ENCODE assay signal across 8 cellular contexts in the genomic region with DNA sequence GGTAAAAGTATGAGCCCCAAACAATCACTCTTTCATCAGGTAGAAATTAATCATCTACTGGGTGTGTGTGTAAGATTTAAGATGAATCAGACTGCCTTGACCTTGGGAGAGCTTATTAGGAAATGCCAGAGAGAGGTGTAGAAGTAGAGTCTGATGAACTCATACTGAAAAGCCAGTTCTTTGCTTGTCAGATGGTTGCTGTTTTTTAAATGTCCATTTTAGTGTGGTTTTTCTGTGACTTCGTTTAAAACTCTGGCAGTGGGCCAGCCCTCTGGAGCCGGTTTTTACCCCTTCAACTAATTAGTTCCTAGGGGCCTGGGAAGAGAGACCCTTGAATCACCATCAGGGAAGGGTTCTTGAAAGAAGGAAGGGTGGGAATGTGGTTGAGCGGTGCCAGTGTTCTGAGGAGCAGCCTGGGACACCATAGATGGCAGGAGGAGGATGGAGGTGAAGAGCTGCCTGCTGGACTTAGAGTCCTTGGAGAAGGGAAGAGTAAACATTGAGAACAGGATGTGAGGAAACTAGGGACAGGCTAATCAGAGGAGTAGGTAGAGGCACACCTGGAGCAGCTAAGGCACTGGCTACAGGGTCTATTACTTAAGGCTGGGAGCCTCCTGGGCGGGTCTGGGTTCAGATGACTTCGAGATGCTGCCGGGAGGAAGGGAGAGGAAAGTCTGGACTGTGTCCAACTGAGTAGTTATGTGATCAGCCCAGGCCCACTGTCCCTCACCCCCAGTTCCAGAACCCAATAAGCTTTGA.
A peak's percentile ranks its signal among the peaks of the same experiment; 100 is the strongest.
DNase-seq lines count a peak whose midpoint lies in the region; ATAC-seq lines count a peak whose summit lies in the region.

No MANE protein-coding gene starts in this region.

- H3K4me3 ChIP-seq in Karpas-422 (ENCODE audit: low read length), result peak overlapping the region; percentile 90
- peak overlapping the region; percentile 78 for H3K4me3 ChIP-seq in iPS-11a (ENCODE audit: low read depth, low read length)

- peak overlapping the region; percentile 95 for H3K4me3 Mint-ChIP-seq in stimulated activated effector memory CD8-positive, alpha-beta T cell treated with anti-CD3 and anti-CD28 coated beads, Interleukin-12 subunit alpha, Interleukin-12 subunit beta, amount 100 ng/mL, for 72 hours

- peaks cover 40% of the 10 kb centered on the region for H3K36me3 Mint-ChIP-seq in stimulated activated effector memory CD8-positive, alpha-beta T cell treated with anti-CD3 and anti-CD28 coated beads, Interleukin-12 subunit alpha, Interleukin-12 subunit beta, amount 100 ng/mL, for 72 hours

- H4K20me1 ChIP-seq in Karpas-422 (ENCODE audit: insufficient read depth, low read depth, low read length), result peaks cover 55% of the 10 kb centered on the region

- H3K9me2 ChIP-seq in Karpas-422 (replicated peaks; ENCODE audit: insufficient read depth, low read length), result no peaks in the 10 kb centered on the region

- no peak overlapping the region for H2AFZ ChIP-seq in Karpas-422 (ENCODE audit: low read length)

- no peak overlapping the region for H3K27ac ChIP-seq in Karpas-422 (ENCODE audit: low read length)

- no peaks in the 10 kb centered on the region; the same call in 1 of the 2 replicates for H3K27me3 ChIP-seq in Karpas-422 (ENCODE audit: low read length)

- H3K4me2 ChIP-seq in Karpas-422 (ENCODE audit: low read depth, low read length, poor library complexity, severe bottlenecking), result peak overlapping the region; percentile 93

- DNase-seq in DMS79 (lab: John Stamatoyannopoulos, UW) (peak; percentile 55), Karpas-422 (no peak), C1 segment of cervical spinal cord (lab: John Stamatoyannopoulos, UW) (no peak)
- DNase-seq in activated T-cell treated with anti-CD3 and anti-CD28 coated beads, Interleukin-2, amount 50 U/mL, for 48 hours, result peak; percentile 59 to 62
- DNase-seq in stimulated activated effector memory CD8-positive, alpha-beta T cell treated with anti-CD3 and anti-CD28 coated beads, Interleukin-12 subunit alpha, Interleukin-12 subunit beta, amount 100 ng/mL, for 72 hours (ENCODE audit: low spot score in 2 of 2), result peak in 1 of 2 donors; percentile 73

- peak; percentile 66 for ATAC-seq in stimulated activated effector memory CD8-positive, alpha-beta T cell treated with anti-CD3 and anti-CD28 coated beads, Interleukin-12 subunit alpha, Interleukin-12 subunit beta, amount 100 ng/mL, for 72 hours
- ATAC-seq in GM21723 (IDR thresholded peaks at IDR 0.05; ENCODE audit: unreplicated experiment) (no peak), GM19328 (IDR thresholded peaks at IDR 0.05; ENCODE audit: unreplicated experiment) (no peak)

- H3K9me3 ChIP-seq in Karpas-422 (ENCODE audit: low read length), result no peaks in the 10 kb centered on the region

- no peaks in the 10 kb centered on the region for H3K36me3 ChIP-seq in Karpas-422 (ENCODE audit: insufficient read depth, low read length)

- H3K9ac ChIP-seq in Karpas-422 (ENCODE audit: low read length), result peak overlapping the region; percentile 91

- H3K9me3 Mint-ChIP-seq in stimulated activated effector memory CD8-positive, alpha-beta T cell treated with anti-CD3 and anti-CD28 coated beads, Interleukin-12 subunit alpha, Interleukin-12 subunit beta, amount 100 ng/mL, for 72 hours, result no peaks in the 10 kb centered on the region

- H3K79me2 ChIP-seq in Karpas-422 (ENCODE audit: low read length), result 0 out of 2 replicates have a peak, but pooled peaks cover 12% of the 10 kb centered on the region

- peaks cover 73% of the 10 kb centered on the region for H3K4me1 Mint-ChIP-seq in stimulated activated effector memory CD8-positive, alpha-beta T cell treated with anti-CD3 and anti-CD28 coated beads, Interleukin-12 subunit alpha, Interleukin-12 subunit beta, amount 100 ng/mL, for 72 hours

- H3K4me1 ChIP-seq in Karpas-422 (ENCODE audit: low read length), result peaks cover 39% of the 10 kb centered on the region

- H3K27ac Mint-ChIP-seq in stimulated activated effector memory CD8-positive, alpha-beta T cell treated with anti-CD3 and anti-CD28 coated beads, Interleukin-12 subunit alpha, Interleukin-12 subunit beta, amount 100 ng/mL, for 72 hours, result peak overlapping the region; percentile 95

Comparison
In these comparisons a context has a peak if more than half of its experiments do, and no peak if none do; other contexts are left out.
1. DNase-seq: peak in DMS79 (single experiment) and activated T-cell treated with anti-CD3 and anti-CD28 coated beads, Interleukin-2, amount 50 U/mL, for 48 hours (2 of 2); none in Karpas-422 (single experiment) and C1 segment of cervical spinal cord (0 of 14).